18 cellular contexts compared by ENCODE assay signal in genomic region chr4:147824884-147825283, GRCh38.
DNase-seq lines count a peak whose midpoint lies in the region; ATAC-seq, FAIRE-seq and TF ChIP-seq lines count a peak whose summit lies in the region.
"Had no signal": no experiment of that assay in that cellular context is flagged by ENCODE, and none has a peak within 500 bp of the region (broad histone marks: within the 10 kb centered on the region; RNA-seq: fewer than 3 reads in every experiment).

No MANE protein-coding gene starts in this region.

- no peak for TF ChIP-seq RAD21 in GM12878 (IDR thresholded peaks at IDR 0.05; ENCODE audit: insufficient read depth, low read depth, low read length)

- H3K79me2 ChIP-seq in GM12878 (ENCODE audit: control insufficient read depth, insufficient read depth, low read length) = peaks cover 16% of the 10 kb centered on the region

- TF ChIP-seq POLR2A in heart left ventricle (IDR thresholded peaks at IDR 0.05) (no peak), GM12878 (IDR thresholded peaks at IDR 0.05; ENCODE audit: low read depth, low read length) (no peak), gastroesophageal sphincter (IDR thresholded peaks at IDR 0.05) (no peak)

- BruUV-seq in GM12878 (replicated peaks; lab: Mats Ljungman, UMichigan) = TSS peak; percentile 37

- in situ Hi-C loops in GM12878 (cut with MboI) = no loop called here

- no peaks in the 10 kb centered on the region for H4K20me1 ChIP-seq in GM12878 (ENCODE audit: control insufficient read depth, insufficient read depth)

- TF ChIP-seq EP300 in GM12878 (IDR thresholded peaks at IDR 0.05; ENCODE audit: borderline replicate concordance in 1 of 2, control insufficient read depth in 1 of 2, low read depth in 2 of 2, low read length in 2 of 2) (no peak), gastroesophageal sphincter (IDR thresholded peaks at IDR 0.05) (no peak)

- FAIRE-seq in GM12878 (lab: Jason Lieb, UNC) = no peak
- FAIRE-seq: H54, HepG2 had no signal

- no peak overlapping the region for H3K9ac ChIP-seq in GM12878 (ENCODE audit: control insufficient read depth, insufficient read depth, low read length)
- H3K9ac ChIP-seq in stomach smooth muscle (ENCODE audit: low read length in 2 of 2) = no peak overlapping the region

- H3K27me3 ChIP-seq in heart left ventricle = no peaks in the 10 kb centered on the region
- no peaks in the 10 kb centered on the region for H3K27me3 ChIP-seq in GM12878 (replicated peaks in 1 of 2; ENCODE audit: control insufficient read depth in 2 of 2, insufficient read depth in 2 of 2, low read length in 1 of 2)
- H3K27me3 ChIP-seq in gastroesophageal sphincter = no peaks in the 10 kb centered on the region
- no peaks in the 10 kb centered on the region for H3K27me3 ChIP-seq in stomach smooth muscle (ENCODE audit: control insufficient read depth in 1 of 2, insufficient read depth in 2 of 2, low read length in 2 of 2)
- no peaks in the 10 kb centered on the region for H3K27me3 ChIP-seq in H7 (ENCODE audit: control insufficient read depth, insufficient read depth, low read length)
- H3K27me3 ChIP-seq: BE2C had no signal

- RAD21 ChIA-PET in GM12878 (lab: Charles Lee; ENCODE audit: unreplicated experiment) = interaction anchor here (1.5 kb wide), 1 partner anchor 29 kb away, joined by 3 read pairs; no protein-coding TSS in a partner anchor

- DNase-seq in heart left ventricle (no peak), left ventricle myocardium superior (no peak), GM12878 (ENCODE audit: low read depth, low spot score) (no peak), globus pallidus (ENCODE audit: low spot score) (no peak), H7 (no peak)
- DNase-seq: 8988T; BE2C; CD4-positive, alpha-beta T cell; DMS53; KG1; NCI-H1048; NCI-H1694; NCI-H510A treated with DMSO at 0.1 percent for 48 hours had no signal

- H3K4me1 ChIP-seq in heart left ventricle = peaks cover 11 to 74% (median 66%) of the 10 kb centered on the region in 12 donors
- H3K4me1 ChIP-seq in GM12878 (ENCODE audit: control insufficient read depth, insufficient read depth, low read length) = peaks cover 9% of the 10 kb centered on the region
- H3K4me1 ChIP-seq in gastroesophageal sphincter = peaks cover 40 to 100% (median 55%) of the 10 kb centered on the region in 3 donors
- peaks cover 59% of the 10 kb centered on the region for H3K4me1 ChIP-seq in stomach smooth muscle (ENCODE audit: control insufficient read depth, insufficient read depth, low read length)

- no peak overlapping the region for H3K4me2 ChIP-seq in GM12878 (ENCODE audit: control insufficient read depth, insufficient read depth)

- H3K4me3 ChIP-seq in heart left ventricle (no peak overlapping the region), GM12878 (no peak overlapping the region), gastroesophageal sphincter (no peak overlapping the region), stomach smooth muscle (ENCODE audit: low read length in 2 of 2) (peak overlapping the region in 1 of 2 donors; percentile 15), H7 (ENCODE audit: insufficient read depth, low read depth, low read length) (no peak overlapping the region)

- CTCF ChIA-PET in GM12878 (lab: Yijun Ruan, JAX) = interaction anchor here (1.3 to 4.3 kb wide), 3 partner anchors 12 to 41 kb away, joined by 3 to 18 read pairs (median 14); no protein-coding TSS in a partner anchor

- no peak overlapping the region for H2AFZ ChIP-seq in GM12878 (ENCODE audit: control insufficient read depth, low read depth, low read length)

- ATAC-seq in heart left ventricle (no peak), left ventricle myocardium superior (no peak), GM12878 (no peak), gastroesophageal sphincter (no peak), HG03280 (IDR thresholded peaks at IDR 0.05; ENCODE audit: unreplicated experiment) (no peak)
- ATAC-seq: HepG2 had no signal

- intact Hi-C loops in heart left ventricle (cut with DNase I) (loop anchor here in 3 of 10 donors (5.0 to 10.0 kb wide), 3 partner anchors 32 to 93 kb away; partner anchors contain the start of gene ARHGAP10 (in 2 of the 3)), left ventricle myocardium superior (cut with micrococcal nuclease) (no loop called here), GM12878 (cut with micrococcal nuclease; ENCODE audit: unreplicated experiment) (no loop called here)

- TF ChIP-seq CTCF in heart left ventricle (IDR thresholded peaks at IDR 0.05) (no peak), GM12878 (IDR thresholded peaks at IDR 0.05 in 2 of 3, conservative IDR thresholded peaks at IDR 0.05 in 1 of 3; ENCODE audit: control insufficient read depth in 2 of 3, extremely low read depth in 1 of 3, insufficient read depth in 1 of 3, low read depth in 3 of 3, low read length in 3 of 3) (no peak), gastroesophageal sphincter (IDR thresholded peaks at IDR 0.05) (no peak)

- H3K9me3 ChIP-seq in heart left ventricle (no peaks in the 10 kb centered on the region), GM12878 (replicated peaks; ENCODE audit: control insufficient read depth, insufficient read depth, low read length) (no peaks in the 10 kb centered on the region), gastroesophageal sphincter (no peaks in the 10 kb centered on the region), stomach smooth muscle (ENCODE audit: control insufficient read depth in 2 of 2, low read length in 2 of 2) (no peaks in the 10 kb centered on the region)
- H3K9me3 ChIP-seq: BE2C had no signal

- POLR2A ChIA-PET in GM12878 (lab: Charles Lee) = interaction anchor here (1.4 kb wide), 1 partner anchor 12 kb away, joined by 3 read pairs; no protein-coding TSS in a partner anchor

- H3K27ac ChIP-seq in heart left ventricle (peak overlapping the region in 10 of 12 donors; percentile 65 to 97 (median 88)), GM12878 (ENCODE audit: control insufficient read depth, insufficient read depth) (no peak overlapping the region), gastroesophageal sphincter (peak overlapping the region; percentile 70 to 96 (median 88)), stomach smooth muscle (ENCODE audit: low read length) (peak overlapping the region; percentile 37)

- SMC1A ChIA-PET in GM12878 (lab: Charles Lee; ENCODE audit: uncharacterized antibody, unreplicated experiment) = interaction anchor here (0.9 to 5.6 kb wide), 9 partner anchors 8 to 112 kb away, joined by 3 to 29 read pairs (median 4); no protein-coding TSS in a partner anchor

- 93 to 97% (median 94%) methylated on average over 3 to 4 of the region's 4 CpGs for WGBS in heart left ventricle, 4 donors
- 87% methylated on average over 4 of the region's 4 CpGs for WGBS in GM12878 (ENCODE audit: insufficient coverage, insufficient replicate concordance, low lambda C conversion rate, missing lambda C conversion rate)
- 85% methylated on average over 2 of the region's 4 CpGs; no CpG with 5 or more reads in 1 of the 2 donors for WGBS in gastroesophageal sphincter (ENCODE audit: low coverage in 1 of 2), 2 donors

- peaks cover 0 to 18% (median 7%) of the 10 kb centered on the region in 9 donors for H3K36me3 ChIP-seq in heart left ventricle
- peaks cover 2 to 8% of the 10 kb centered on the region in 2 experiments for H3K36me3 ChIP-seq in GM12878 (ENCODE audit: control insufficient read depth in 2 of 2, insufficient read depth in 2 of 2, low read length in 1 of 2)
- H3K36me3 ChIP-seq in gastroesophageal sphincter = peaks cover 0 to 32% of the 10 kb centered on the region in 2 donors
- peaks cover 7 to 8% of the 10 kb centered on the region in 2 donors for H3K36me3 ChIP-seq in stomach smooth muscle (ENCODE audit: control insufficient read depth in 2 of 2, insufficient read depth in 2 of 2, low read length in 2 of 2)
- no peaks in the 10 kb centered on the region for H3K36me3 ChIP-seq in H7 (replicated peaks; ENCODE audit: control insufficient read depth, insufficient read depth, low read length)

TF ChIP-seq in GM12878, 131 proteins besides CTCF, POLR2A, EP300 and RAD21:
- TF ChIP-seq MYC (IDR thresholded peaks at IDR 0.05; ENCODE audit: insufficient read depth, insufficient read length, insufficient replicate concordance, low read length, severe bottlenecking) = no peak
- no peak for TF ChIP-seq SIN3A (IDR thresholded peaks at IDR 0.05; ENCODE audit: low read depth, low read length)
- no peak for TF ChIP-seq SMAD1 (IDR thresholded peaks at IDR 0.05; ENCODE audit: low read depth, partially characterized antibody)
- no peak for TF ChIP-seq IKZF2 (IDR thresholded peaks at IDR 0.05)
- TF ChIP-seq SPI1 (IDR thresholded peaks at IDR 0.05; ENCODE audit: borderline replicate concordance, insufficient read depth, low read depth, low read length) = no peak
- no peak for TF ChIP-seq TCF7 (IDR thresholded peaks at IDR 0.05; ENCODE audit: borderline replicate concordance)
- no peak for TF ChIP-seq CEBPB (IDR thresholded peaks at IDR 0.05; ENCODE audit: borderline replicate concordance in 1 of 2, low read depth in 2 of 2, low read length in 2 of 2)
- TF ChIP-seq ASH2L (IDR thresholded peaks at IDR 0.05; ENCODE audit: borderline replicate concordance, low read depth) = no peak
- no peak for TF ChIP-seq GABPA (IDR thresholded peaks at IDR 0.05; ENCODE audit: low read depth)
- TF ChIP-seq STAT1 (conservative IDR thresholded peaks at IDR 0.05) = no peak
- no peak for TF ChIP-seq ZNF384 (IDR thresholded peaks at IDR 0.05; ENCODE audit: borderline replicate concordance, low read depth, low read length)
- TF ChIP-seq BACH1 (IDR thresholded peaks at IDR 0.05; ENCODE audit: borderline replicate concordance) = no peak
- no peak for TF ChIP-seq KLF5 (IDR thresholded peaks at IDR 0.05; ENCODE audit: partially characterized antibody)
- no peak for TF ChIP-seq DPF2 (IDR thresholded peaks at IDR 0.05)
- TF ChIP-seq SREBF1 (IDR thresholded peaks at IDR 0.05; ENCODE audit: low read length) = no peak
- no peak for TF ChIP-seq ZNF217 (IDR thresholded peaks at IDR 0.05)
- no peak for TF ChIP-seq YBX1 (IDR thresholded peaks at IDR 0.05)
- no peak for TF ChIP-seq KDM1A (IDR thresholded peaks at IDR 0.05; ENCODE audit: borderline replicate concordance)
- no peak for TF ChIP-seq ZBTB33 (IDR thresholded peaks at IDR 0.05)
